Comparison of ENCODE assay signal across 8 cellular contexts in genomic region chr12:106955377-106956047, GRCh38. TPM values are rescaled to one million over a fixed set of nuclear protein-coding genes. Genes with fewer than 3 reads are reported as not detected.
A peak's percentile ranks its signal among the peaks of the same experiment; 100 is the strongest.
DNase-seq lines count a peak whose midpoint lies in the region; ATAC-seq and TF ChIP-seq lines count a peak whose summit lies in the region.

TMEM263 (plus strand) TSS chr12:106955907; CDS start chr12:106967117, 11,210 bp downstream.

- no peaks in the 10 kb centered on the region for H3K36me3 ChIP-seq in colonic mucosa

- H3K4me1 ChIP-seq in colonic mucosa = peaks cover 5% of the 10 kb centered on the region

- H3K9me3 ChIP-seq in colonic mucosa = no peaks in the 10 kb centered on the region

- H3K27me3 ChIP-seq in colonic mucosa (no peaks in the 10 kb centered on the region), layer of hippocampus (ENCODE audit: control insufficient read depth, insufficient read depth, low read length) (no peaks in the 10 kb centered on the region)

- ATAC-seq in GM19035 (IDR thresholded peaks at IDR 0.05; ENCODE audit: unreplicated experiment) (peak; percentile 81), HG03342 (IDR thresholded peaks at IDR 0.05; ENCODE audit: unreplicated experiment) (peak; percentile 76)

- H3K9ac ChIP-seq in colonic mucosa (ENCODE audit: low read depth in 2 of 2, low read length in 2 of 2) = peak within 1 kb of the TSS; percentile 90 to 92

- H3K4me3 ChIP-seq in colonic mucosa = peak within 1 kb of the TSS; percentile 79

- no peak for TF ChIP-seq CTCF in colonic mucosa (IDR thresholded peaks at IDR 0.05)

- peak; percentile 74 for DNase-seq in AML-193 (lab: John Stamatoyannopoulos, UW)
- peak; percentile 93 to 98 for DNase-seq in NCI-H446 (lab: John Stamatoyannopoulos, UW)
- peak; percentile 92 for DNase-seq in activated CD4-positive, alpha-beta T cell treated with anti-CD3 and anti-CD28 coated beads for 48 hours
- peak; percentile 87 for DNase-seq in colonic mucosa
- peak; percentile 64 to 87 (median 78) for DNase-seq in stimulated activated CD4-positive, alpha-beta T cell treated with anti-CD3 and anti-CD28 coated beads, Interleukin-1b, Interleukin-23, amount 100 ng/mL, for 24 hours (ENCODE audit: low read depth in 4 of 4, low spot score in 1 of 4)

- peak within 1 kb of the TSS; percentile 93 for H3K27ac ChIP-seq in colonic mucosa
- peak within 1 kb of the TSS; percentile 91 for H3K27ac ChIP-seq in layer of hippocampus (ENCODE audit: low read depth, low read length)

- intact Hi-C loops in colonic mucosa (cut with DNase I) = no loop called here

RNA-seq across cellular contexts. Expression of gene TMEM263, which starts in this region (rescaled TPM):
- total RNA-seq in colonic mucosa = 10 to 100 TPM; 29.6 to 41.9 TPM

Comparison
In these comparisons a context has a peak if more than half of its experiments do, and no peak if none do; other contexts are left out.
1. Peak in every context shown above with its lines: DNase-seq, ATAC-seq, H3K4me3 ChIP-seq and H3K27ac ChIP-seq.